Comparison of ENCODE assay signal across 9 cellular contexts in the genomic region with DNA sequence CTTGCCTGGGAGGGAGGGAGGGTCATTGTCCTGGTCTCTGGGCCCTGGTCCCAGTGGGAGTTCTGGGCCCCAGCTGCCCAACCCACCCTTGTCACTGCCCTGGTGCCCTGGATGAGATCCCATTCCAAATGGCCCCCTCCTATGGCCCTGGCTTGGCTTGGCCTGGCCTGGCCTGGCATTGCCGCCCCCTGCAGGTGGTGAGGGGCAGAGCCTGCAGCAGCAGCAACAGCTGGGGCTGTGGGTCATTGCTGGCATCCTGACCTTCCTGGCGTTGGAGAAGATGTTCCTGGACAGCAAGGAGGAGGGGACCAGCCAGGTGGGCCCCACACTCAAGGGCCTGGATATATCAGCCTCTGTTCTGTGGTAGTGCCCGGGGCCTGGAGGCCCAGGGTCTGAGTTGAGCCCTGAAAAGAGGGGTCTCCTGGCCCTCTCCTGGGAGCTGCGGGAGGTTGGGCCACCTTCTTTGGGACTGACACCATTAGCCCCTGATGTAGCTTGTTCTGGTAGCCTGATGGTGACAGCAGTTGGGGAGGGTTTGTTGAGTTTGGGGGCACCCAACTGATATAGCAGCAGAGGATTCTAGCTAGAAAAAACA. TPM values are rescaled to one million over a fixed set of nuclear protein-coding genes. Genes with fewer than 3 reads are reported as not detected.
DNase-seq lines count a peak whose midpoint lies in the region; ATAC-seq lines count a peak whose summit lies in the region.
"Had no signal": no experiment of that assay in that cellular context is flagged by ENCODE, and none has a peak within 500 bp of the region (broad histone marks: within the 10 kb centered on the region; RNA-seq: fewer than 3 reads in every experiment).

No MANE protein-coding gene starts in this region.

- H3K4me3 Mint-ChIP-seq in activated T-helper 1 cell treated with anti-CD3 and anti-CD28 coated beads, Interleukin-12 subunit alpha, Interleukin-12 subunit beta, Interleukin-2, Interleukin-4 antibody, amounts not matched to agents 30 ng/mL and 10 ng/mL and 1 ng/mL, durations not matched to agents 14 hours and 24 hours and 36 hours: no peak overlapping the region
- H3K4me3 Mint-ChIP-seq: activated naive CD8-positive, alpha-beta T cell had no signal

- H3K4me1 Mint-ChIP-seq in activated T-helper 1 cell treated with anti-CD3 and anti-CD28 coated beads, Interleukin-12 subunit alpha, Interleukin-12 subunit beta, Interleukin-2, Interleukin-4 antibody, amounts not matched to agents 30 ng/mL and 10 ng/mL and 1 ng/mL, durations not matched to agents 14 hours and 24 hours and 36 hours (ENCODE audit: low read depth): peaks cover 15% of the 10 kb centered on the region

- H3K27ac Mint-ChIP-seq in activated T-helper 1 cell treated with anti-CD3 and anti-CD28 coated beads, Interleukin-12 subunit alpha, Interleukin-12 subunit beta, Interleukin-2, Interleukin-4 antibody, amounts not matched to agents 30 ng/mL and 10 ng/mL and 1 ng/mL, durations not matched to agents 14 hours and 24 hours and 36 hours: no peak overlapping the region

- intact Hi-C loops in activated T-helper 1 cell treated with anti-CD3 and anti-CD28 coated beads, Interleukin-12 subunit alpha, Interleukin-12 subunit beta, Interleukin-2, Interleukin-4 antibody, amounts not matched to agents 30 ng/mL and 10 ng/mL and 1 ng/mL, durations not matched to agents 14 hours and 24 hours and 36 hours (cut with micrococcal nuclease): loop anchor here (1.0 kb wide), 1 partner anchor 38 kb away; no protein-coding TSS in a partner anchor
- intact Hi-C loops in left ventricle myocardium superior (cut with micrococcal nuclease): no loop called here

- DNase-seq in NCI-H526 (lab: John Stamatoyannopoulos, UW): peak; percentile 22 to 83
- DNase-seq in NCI-H526 treated with DMSO at 0.1 percent for 48 hours (lab: John Stamatoyannopoulos, UW): no peak
- peak; percentile 34 to 35 for DNase-seq in NCI-H1930 (lab: John Stamatoyannopoulos, UW)
- peak; percentile 41 for DNase-seq in activated T-helper 1 cell treated with anti-CD3 and anti-CD28 coated beads, Interleukin-12 subunit alpha, Interleukin-12 subunit beta, Interleukin-2, Interleukin-4 antibody, amounts not matched to agents 30 ng/mL and 10 ng/mL and 1 ng/mL, durations not matched to agents 14 hours and 24 hours and 36 hours (ENCODE audit: low spot score)
- DNase-seq in left ventricle myocardium superior: peak; percentile 66
- DNase-seq in stimulated activated CD4-positive, alpha-beta T cell treated with anti-CD3 and anti-CD28 coated beads, Interleukin-4, amount 100 ng/mL, for 48 hours (ENCODE audit: low read depth in 2 of 2): peak; percentile 54 to 58

- H3K27me3 Mint-ChIP-seq in activated T-helper 1 cell treated with anti-CD3 and anti-CD28 coated beads, Interleukin-12 subunit alpha, Interleukin-12 subunit beta, Interleukin-2, Interleukin-4 antibody, amounts not matched to agents 30 ng/mL and 10 ng/mL and 1 ng/mL, durations not matched to agents 14 hours and 24 hours and 36 hours (ENCODE audit: insufficient read depth): no peaks in the 10 kb centered on the region
- H3K27me3 Mint-ChIP-seq: activated naive CD8-positive, alpha-beta T cell had no signal

- peaks cover 6% of the 10 kb centered on the region for H3K36me3 Mint-ChIP-seq in activated T-helper 1 cell treated with anti-CD3 and anti-CD28 coated beads, Interleukin-12 subunit alpha, Interleukin-12 subunit beta, Interleukin-2, Interleukin-4 antibody, amounts not matched to agents 30 ng/mL and 10 ng/mL and 1 ng/mL, durations not matched to agents 14 hours and 24 hours and 36 hours (ENCODE audit: low read depth)

- ATAC-seq in left ventricle myocardium superior (no peak), HG03469 (IDR thresholded peaks at IDR 0.05; ENCODE audit: unreplicated experiment) (no peak), HG03432 (IDR thresholded peaks at IDR 0.05; ENCODE audit: unreplicated experiment) (no peak)

- no peaks in the 10 kb centered on the region for H3K9me3 Mint-ChIP-seq in activated T-helper 1 cell treated with anti-CD3 and anti-CD28 coated beads, Interleukin-12 subunit alpha, Interleukin-12 subunit beta, Interleukin-2, Interleukin-4 antibody, amounts not matched to agents 30 ng/mL and 10 ng/mL and 1 ng/mL, durations not matched to agents 14 hours and 24 hours and 36 hours

RNA-seq across cellular contexts. Expression of gene SLC39A13, which starts 3.9 kb away (rescaled TPM):
- 15.5 and 16.2 TPM in 2 replicates for total RNA-seq in activated T-helper 1 cell treated with anti-CD3 and anti-CD28 coated beads, Interleukin-12 subunit alpha, Interleukin-12 subunit beta, Interleukin-2, Interleukin-4 antibody, amounts not matched to agents 30 ng/mL and 10 ng/mL and 1 ng/mL, durations not matched to agents 14 hours and 24 hours and 36 hours
- 39.5 TPM for total RNA-seq in left ventricle myocardium superior

RNA-seq across cellular contexts. Expression of gene PSMC3, which starts 14.0 kb away (rescaled TPM):
- 219 and 222 TPM in 2 replicates for total RNA-seq in activated T-helper 1 cell treated with anti-CD3 and anti-CD28 coated beads, Interleukin-12 subunit alpha, Interleukin-12 subunit beta, Interleukin-2, Interleukin-4 antibody, amounts not matched to agents 30 ng/mL and 10 ng/mL and 1 ng/mL, durations not matched to agents 14 hours and 24 hours and 36 hours
- 180 TPM for total RNA-seq in left ventricle myocardium superior

RNA-seq across cellular contexts. Expression of gene SPI1, which starts 33.9 kb away (rescaled TPM):
- not detected in 2 replicates for total RNA-seq in activated T-helper 1 cell treated with anti-CD3 and anti-CD28 coated beads, Interleukin-12 subunit alpha, Interleukin-12 subunit beta, Interleukin-2, Interleukin-4 antibody, amounts not matched to agents 30 ng/mL and 10 ng/mL and 1 ng/mL, durations not matched to agents 14 hours and 24 hours and 36 hours
- total RNA-seq in left ventricle myocardium superior: 11.2 TPM

RNA-seq across cellular contexts. Expression of gene RAPSN, which starts 36.7 kb away (rescaled TPM):
- total RNA-seq in activated T-helper 1 cell treated with anti-CD3 and anti-CD28 coated beads, Interleukin-12 subunit alpha, Interleukin-12 subunit beta, Interleukin-2, Interleukin-4 antibody, amounts not matched to agents 30 ng/mL and 10 ng/mL and 1 ng/mL, durations not matched to agents 14 hours and 24 hours and 36 hours: 0.51 and 0.62 TPM in 2 replicates
- 6.3 TPM for total RNA-seq in left ventricle myocardium superior

RNA-seq across cellular contexts. Expression of gene MYBPC3, which starts 59.7 kb away (rescaled TPM):
- not detected in 2 replicates for total RNA-seq in activated T-helper 1 cell treated with anti-CD3 and anti-CD28 coated beads, Interleukin-12 subunit alpha, Interleukin-12 subunit beta, Interleukin-2, Interleukin-4 antibody, amounts not matched to agents 30 ng/mL and 10 ng/mL and 1 ng/mL, durations not matched to agents 14 hours and 24 hours and 36 hours
- 2,596 TPM for total RNA-seq in left ventricle myocardium superior

Comparison
In these comparisons a context has a peak if more than half of its experiments do, and no peak if none do; other contexts are left out.
1. RNA of gene SPI1, which starts 33.9 kb away (total RNA-seq): 11.2 TPM in left ventricle myocardium superior (single experiment); not detected in activated T-helper 1 cell treated with anti-CD3 and anti-CD28 coated beads, Interleukin-12 subunit alpha, Interleukin-12 subunit beta, Interleukin-2, Interleukin-4 antibody, amounts not matched to agents 30 ng/mL and 10 ng/mL and 1 ng/mL, durations not matched to agents 14 hours and 24 hours and 36 hours; every median in the first group is over 10 times any median in the second.